In the genomic region with DNA sequence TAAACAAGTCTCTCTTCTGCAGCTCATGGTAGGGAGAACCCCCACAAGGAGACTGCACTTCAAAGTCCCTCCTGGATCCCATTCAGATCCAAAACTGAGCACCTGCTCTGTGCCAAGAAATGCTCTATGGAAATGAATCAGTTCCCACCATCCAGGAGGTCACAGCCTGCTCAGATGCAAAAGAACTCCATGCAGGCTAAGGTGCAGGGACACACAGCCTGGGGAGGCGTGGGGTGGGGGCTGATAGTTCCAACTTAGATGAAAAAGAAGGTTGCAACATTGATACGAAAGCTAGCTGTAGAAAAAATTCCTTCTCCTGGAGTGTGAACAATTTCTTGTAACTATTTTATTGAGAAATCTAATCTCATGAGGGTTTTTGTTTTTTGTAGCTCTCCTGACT, we compare ENCODE assay signal across 24 cellular contexts.
DNase-seq lines count a peak whose midpoint lies in the region; ATAC-seq, FAIRE-seq and TF ChIP-seq lines count a peak whose summit lies in the region.
"Had no signal": no experiment of that assay in that cellular context is flagged by ENCODE, and none has a peak within 500 bp of the region (broad histone marks: within the 10 kb centered on the region; RNA-seq: fewer than 3 reads in every experiment).

No MANE protein-coding gene starts in this region.

- H3K4me3 Mint-ChIP-seq in activated CD4-positive, alpha-beta memory T cell treated with anti-CD3 and anti-CD28 coated beads, Interleukin-2, amount 10 ng/mL, durations not matched to agents 7 days and 5 days: no peak overlapping the region
- H3K4me3 Mint-ChIP-seq: brain, nephron, WTC11 had no signal

- DNase-seq in A549 (ENCODE audit: low read depth in 1 of 2, low spot score in 1 of 2) (no peak), M059J (ENCODE audit: low read depth) (peak; percentile 73), endothelial cell of umbilical vein (ENCODE audit: low read depth, low spot score) (peak; percentile 56), omental fat pad (ENCODE audit: low spot score) (no peak), NCI-H1436 (lab: John Stamatoyannopoulos, UW) (no peak), NCI-H146 (lab: John Stamatoyannopoulos, UW) (no peak)
- DNase-seq in activated CD4-positive, alpha-beta memory T cell treated with anti-CD3 and anti-CD28 coated beads, Interleukin-2, amount 10 ng/mL, durations not matched to agents 7 days and 5 days: no peak
- DNase-seq in stimulated activated CD4-positive, alpha-beta T cell treated with anti-CD3 and anti-CD28 coated beads, Interleukin-2, amount 100 ng/mL, for 48 hours: no peak
- DNase-seq: activated CD8-positive, alpha-beta memory T cell treated with anti-CD3 and anti-CD28 coated beads, Interleukin-2, amount 50 U/mL, for 4 hours; C1 segment of cervical spinal cord; effector CD8-positive, alpha-beta T cell; EL; hippocampal formation; mucosa of descending colon; NCI-H1105 treated with DMSO at 0.1 percent for 48 hours; NCI-H2081 treated with DMSO at 0.1 percent for 48 hours; NCI-H82; Right ventricle myocardium superior; stimulated activated CD8-positive, alpha-beta memory T cell treated with anti-CD3 and anti-CD28 coated beads, Interleukin-4, amount 100 ng/mL, for 48 hours; T-helper 9 cell had no signal

- H3K9me1 ChIP-seq in endothelial cell of umbilical vein (replicated peaks; ENCODE audit: control insufficient read depth, extremely low read depth, insufficient read depth, low read length): no peaks in the 10 kb centered on the region

- H3K27ac Mint-ChIP-seq in activated CD4-positive, alpha-beta memory T cell treated with anti-CD3 and anti-CD28 coated beads, Interleukin-2, amount 10 ng/mL, durations not matched to agents 7 days and 5 days: no peak overlapping the region

- H3K4me2 ChIP-seq in A549: peak overlapping the region; percentile 47
- H3K4me2 ChIP-seq in endothelial cell of umbilical vein (ENCODE audit: insufficient read depth, low read length): no peak overlapping the region

- no peaks in the 10 kb centered on the region for H3K9me3 ChIP-seq in A549
- no peaks in the 10 kb centered on the region for H3K9me3 ChIP-seq in endothelial cell of umbilical vein (replicated peaks; ENCODE audit: control insufficient read depth, insufficient read depth, low read length)
- H3K9me3 ChIP-seq: mucosa of descending colon had no signal

- 88% methylated on average over 2 of the region's 2 CpGs for WGBS in A549 (ENCODE audit: missing lambda C conversion rate)

- H3K9ac ChIP-seq in endothelial cell of umbilical vein (replicated peaks; ENCODE audit: extremely low read depth, insufficient read depth, low read length): no peak overlapping the region

- H3K27ac ChIP-seq in A549 (peak overlapping the region; percentile 76 to 86), endothelial cell of umbilical vein (ENCODE audit: insufficient read depth, low read depth, low read length) (peak overlapping the region; percentile 79)

- ATAC-seq in A549: no peak
- ATAC-seq in omental fat pad (ENCODE audit: low FRiP score): peak; percentile 53
- ATAC-seq: mucosa of descending colon, WTC11 had no signal

- TF ChIP-seq POLR2A in A549 (IDR thresholded peaks at IDR 0.05; ENCODE audit: low read length) (no peak), endothelial cell of umbilical vein (IDR thresholded peaks at IDR 0.05; ENCODE audit: low read depth, low read length) (no peak)

- no TSS peak for BruUV-seq in endothelial cell of umbilical vein (replicated peaks; lab: Mats Ljungman, UMichigan)

- H3K27me3 ChIP-seq in endothelial cell of umbilical vein (ENCODE audit: control insufficient read depth in 2 of 2, insufficient read depth in 2 of 2, low read length in 2 of 2): no peaks in the 10 kb centered on the region

- dilution Hi-C loops in endothelial cell of umbilical vein (cut with MboI; ENCODE audit: extremely low pct_ligation_motif_present, low sequenced_read_pairs): no loop called here

- intact Hi-C loops in endothelial cell of umbilical vein (cut with micrococcal nuclease): loop anchor here (5.0 kb wide), 2 partner anchors 59 to 71 kb away; no protein-coding TSS in a partner anchor

- no peaks in the 10 kb centered on the region for H4K20me1 ChIP-seq in endothelial cell of umbilical vein (replicated peaks; ENCODE audit: control insufficient read depth, extremely low read depth, insufficient read depth, low read length)

- POLR2A ChIA-PET in A549 (lab: Yijun Ruan, JAX) (no interaction called here), endothelial cell of umbilical vein (lab: Charles Lee) (no interaction called here)
- POLR2A ChIA-PET in activated CD4-positive, alpha-beta memory T cell treated with anti-CD3 and anti-CD28 coated beads, Interleukin-2, amount 10 ng/mL, durations not matched to agents 7 days and 5 days (lab: Charles Lee): interaction anchor here (0.9 kb wide), 1 partner anchor 11 kb away, joined by 3 read pairs; no protein-coding TSS in a partner anchor

- no peak for TF ChIP-seq RAD21 in A549 (conservative IDR thresholded peaks at IDR 0.05 in 1 of 2, IDR thresholded peaks at IDR 0.05 in 1 of 2)

- no peaks in the 10 kb centered on the region for H3K79me2 ChIP-seq in endothelial cell of umbilical vein (ENCODE audit: control insufficient read depth, insufficient read depth, low read length)

- FAIRE-seq in A549 (lab: Jason Lieb, UNC) (no peak), endothelial cell of umbilical vein (lab: Jason Lieb, UNC) (peak; percentile 24)
- FAIRE-seq: frontal cortex had no signal

- H3K36me3 ChIP-seq in endothelial cell of umbilical vein (ENCODE audit: control insufficient read depth in 2 of 2, extremely low read depth in 1 of 2, insufficient read depth in 2 of 2, low read length in 2 of 2): no peaks in the 10 kb centered on the region

- H3K4me1 Mint-ChIP-seq in activated CD4-positive, alpha-beta memory T cell treated with anti-CD3 and anti-CD28 coated beads, Interleukin-2, amount 10 ng/mL, durations not matched to agents 7 days and 5 days: peaks cover 37% of the 10 kb centered on the region

- CTCF ChIA-PET in A549 (lab: Yijun Ruan, JAX) (no interaction called here), endothelial cell of umbilical vein (lab: Charles Lee) (interaction anchor here (1.0 kb wide), 2 partner anchors 70 to 108 kb away, joined by 3 read pairs; no protein-coding TSS in a partner anchor)
- CTCF ChIA-PET in activated CD4-positive, alpha-beta memory T cell treated with anti-CD3 and anti-CD28 coated beads, Interleukin-2, amount 10 ng/mL, durations not matched to agents 7 days and 5 days (lab: Charles Lee): no interaction called here

- no peak for TF ChIP-seq CTCF in A549 (IDR thresholded peaks at IDR 0.05)
- TF ChIP-seq CTCF in endothelial cell of umbilical vein (IDR thresholded peaks at IDR 0.05; ENCODE audit: extremely low read depth in 1 of 2, insufficient read depth in 1 of 2, low read depth in 1 of 2, low read length in 2 of 2): no peak
- TF ChIP-seq CTCF in omental fat pad (IDR thresholded peaks at IDR 0.05): no peak

- no peak overlapping the region for H3K4me3 ChIP-seq in A549
- H3K4me3 ChIP-seq in endothelial cell of umbilical vein (replicated peaks in 1 of 3; ENCODE audit: insufficient read depth in 1 of 3, low read depth in 1 of 3, low read length in 3 of 3): no peak overlapping the region
- H3K4me3 ChIP-seq: mucosa of descending colon had no signal

- TF ChIP-seq EP300 in A549 (IDR thresholded peaks at IDR 0.05): no peak

- H3K27me3 Mint-ChIP-seq in activated CD4-positive, alpha-beta memory T cell treated with anti-CD3 and anti-CD28 coated beads, Interleukin-2, amount 10 ng/mL, durations not matched to agents 7 days and 5 days: peaks cover 2% of the 10 kb centered on the region

- H2AFZ ChIP-seq in endothelial cell of umbilical vein (ENCODE audit: low read depth, low read length): no peak overlapping the region

- H3K4me1 ChIP-seq in A549 (peaks cover 80% of the 10 kb centered on the region), endothelial cell of umbilical vein (ENCODE audit: control insufficient read depth, extremely low read depth, insufficient read depth, low read length) (peaks cover 64% of the 10 kb centered on the region)

- no peaks in the 10 kb centered on the region for H3K36me3 Mint-ChIP-seq in activated CD4-positive, alpha-beta memory T cell treated with anti-CD3 and anti-CD28 coated beads, Interleukin-2, amount 10 ng/mL, durations not matched to agents 7 days and 5 days (ENCODE audit: low read depth)
- H3K36me3 Mint-ChIP-seq: brain, WTC11 had no signal

- no peaks in the 10 kb centered on the region for H3K9me3 Mint-ChIP-seq in activated CD4-positive, alpha-beta memory T cell treated with anti-CD3 and anti-CD28 coated beads, Interleukin-2, amount 10 ng/mL, durations not matched to agents 7 days and 5 days
- H3K9me3 Mint-ChIP-seq: brain, nephron, WTC11 had no signal

TF ChIP-seq in A549, 52 proteins besides CTCF, POLR2A, EP300 and RAD21 (continues in another document):
- TF ChIP-seq CBX8 (IDR thresholded peaks at IDR 0.05) (no peak), CHD4 (IDR thresholded peaks at IDR 0.05; ENCODE audit: borderline replicate concordance) (no peak), SMC3 (IDR thresholded peaks at IDR 0.05) (no peak), HOXB5 (CRISPR knock-in tag; IDR thresholded peaks at IDR 0.05) (no peak), SREBF2 (IDR thresholded peaks at IDR 0.05) (no peak), GATA3 (IDR thresholded peaks at IDR 0.05; ENCODE audit: borderline replicate concordance) (no peak)
- TF ChIP-seq, protein P1, sequence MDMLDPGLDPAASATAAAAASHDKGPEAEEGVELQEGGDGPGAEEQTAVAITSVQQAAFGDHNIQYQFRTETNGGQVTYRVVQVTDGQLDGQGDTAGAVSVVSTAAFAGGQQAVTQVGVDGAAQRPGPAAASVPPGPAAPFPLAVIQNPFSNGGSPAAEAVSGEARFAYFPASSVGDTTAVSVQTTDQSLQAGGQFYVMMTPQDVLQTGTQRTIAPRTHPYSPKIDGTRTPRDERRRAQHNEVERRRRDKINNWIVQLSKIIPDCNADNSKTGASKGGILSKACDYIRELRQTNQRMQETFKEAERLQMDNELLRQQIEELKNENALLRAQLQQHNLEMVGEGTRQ (IDR thresholded peaks at IDR 0.05): no peak

TF ChIP-seq in endothelial cell of umbilical vein, 7 proteins besides CTCF, POLR2A, EP300 and RAD21:
- TF ChIP-seq POLR2AphosphoS5 (IDR thresholded peaks at IDR 0.05; ENCODE audit: insufficient read depth, low read depth, low read length) (no peak), JUN (IDR thresholded peaks at IDR 0.05; ENCODE audit: borderline replicate concordance, insufficient read depth, insufficient read length, low read depth) (no peak), MYC (IDR thresholded peaks at IDR 0.05; ENCODE audit: low read depth, low read length) (no peak), EZH2 (IDR thresholded peaks at IDR 0.05; ENCODE audit: borderline replicate concordance, low read depth, low read length, severe bottlenecking) (no peak), GATA2 (IDR thresholded peaks at IDR 0.05; ENCODE audit: insufficient read depth, insufficient read length, low read depth, low read length) (no peak), FOS (IDR thresholded peaks at IDR 0.05; ENCODE audit: borderline replicate concordance, insufficient read depth, low read length) (no peak)
- TF ChIP-seq, protein P2, sequence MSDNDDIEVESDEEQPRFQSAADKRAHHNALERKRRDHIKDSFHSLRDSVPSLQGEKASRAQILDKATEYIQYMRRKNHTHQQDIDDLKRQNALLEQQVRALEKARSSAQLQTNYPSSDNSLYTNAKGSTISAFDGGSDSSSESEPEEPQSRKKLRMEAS (IDR thresholded peaks at IDR 0.05; ENCODE audit: insufficient read depth, insufficient read length): no peak

Comparison
In these comparisons a context has a peak if more than half of its experiments do, and no peak if none do; other contexts are left out.
1. DNase-seq: peak in M059J (single experiment) and endothelial cell of umbilical vein (single experiment); none in A549 (0 of 2), omental fat pad (single experiment), NCI-H1436 (single experiment), activated CD4-positive, alpha-beta memory T cell treated with anti-CD3 and anti-CD28 coated beads, Interleukin-2, amount 10 ng/mL, durations not matched to agents 7 days and 5 days (single experiment), stimulated activated CD4-positive, alpha-beta T cell treated with anti-CD3 and anti-CD28 coated beads, Interleukin-2, amount 100 ng/mL, for 48 hours (0 of 2) and NCI-H146 (single experiment).